Comparison of ENCODE assay signal across 23 cellular contexts in genomic region chr11:44988981-44989635, GRCh38. TPM values are rescaled to one million over a fixed set of nuclear protein-coding genes. Genes with fewer than 3 reads are reported as not detected.
A peak's percentile ranks its signal among the peaks of the same experiment; 100 is the strongest.
DNase-seq lines count a peak whose midpoint lies in the region; ATAC-seq and TF ChIP-seq lines count a peak whose summit lies in the region.
"Had no signal": no experiment of that assay in that cellular context is flagged by ENCODE, and none has a peak within 500 bp of the region (broad histone marks: within the 10 kb centered on the region; RNA-seq: fewer than 3 reads in every experiment).

No MANE protein-coding gene starts in this region.

- no peaks in the 10 kb centered on the region for H3K27me3 ChIP-seq in right atrium auricular region
- no peaks in the 10 kb centered on the region for H3K27me3 ChIP-seq in GM23338 (ENCODE audit: insufficient read depth)
- H3K27me3 ChIP-seq: BE2C had no signal

- intact Hi-C loops in left ventricle myocardium superior (cut with micrococcal nuclease) = no loop called here

- peaks cover 0 to 25% of the 10 kb centered on the region in 2 donors for H3K4me1 ChIP-seq in right atrium auricular region
- H3K4me1 ChIP-seq in GM23338 (ENCODE audit: insufficient read depth) = no peaks in the 10 kb centered on the region; the same call in 1 of the 2 replicates
- H3K4me1 ChIP-seq: BE2C, HAP-1 had no signal

- H2AFZ ChIP-seq in GM23338 = no peak overlapping the region
- H2AFZ ChIP-seq: GM23248, PC-9 had no signal

- H3K36me3 Mint-ChIP-seq in osteocyte (ENCODE audit: unreplicated experiment) (no peaks in the 10 kb centered on the region), GM23338 (ENCODE audit: low read depth) (no peaks in the 10 kb centered on the region)
- H3K36me3 Mint-ChIP-seq: CD14-positive monocyte; CD8-positive, alpha-beta memory T cell had no signal

- no peak overlapping the region for H3K27ac ChIP-seq in right atrium auricular region
- H3K27ac ChIP-seq in GM23338 (ENCODE audit: low read depth) = no peak overlapping the region
- H3K27ac ChIP-seq: GM23248, PC-9 had no signal

- H3K9me2 ChIP-seq in GM23338 (ENCODE audit: insufficient read depth) = no peaks in the 10 kb centered on the region

- H3K27ac Mint-ChIP-seq in osteocyte (ENCODE audit: unreplicated experiment) (no peak overlapping the region), GM23338 (no peak overlapping the region)
- H3K27ac Mint-ChIP-seq: CD14-positive monocyte, HFFc6 had no signal

- H3K4me1 Mint-ChIP-seq in osteocyte (ENCODE audit: unreplicated experiment) = no peaks in the 10 kb centered on the region
- peaks cover 28% of the 10 kb centered on the region for H3K4me1 Mint-ChIP-seq in GM23338
- H3K4me1 Mint-ChIP-seq: CD14-positive monocyte had no signal

- H3K27me3 Mint-ChIP-seq in osteocyte (ENCODE audit: unreplicated experiment) (peaks cover 42% of the 10 kb centered on the region), GM23338 (ENCODE audit: insufficient read depth, low read depth, poor library complexity) (peaks cover 2% of the 10 kb centered on the region)

- H3K9me3 Mint-ChIP-seq in osteocyte (ENCODE audit: unreplicated experiment) (no peaks in the 10 kb centered on the region), GM23338 (no peaks in the 10 kb centered on the region)
- H3K9me3 Mint-ChIP-seq: CD14-positive monocyte; CD8-positive, alpha-beta memory T cell; HFFc6 had no signal

- H3K36me3 ChIP-seq in right atrium auricular region (no peaks in the 10 kb centered on the region), GM23338 (ENCODE audit: insufficient read depth) (no peaks in the 10 kb centered on the region)
- H3K36me3 ChIP-seq: BE2C, HAP-1 had no signal

- H3K9me3 ChIP-seq in right atrium auricular region = no peaks in the 10 kb centered on the region
- H3K9me3 ChIP-seq: BE2C, HAP-1 had no signal

- H3F3A ChIP-seq in GM23338 (replicated peaks; ENCODE audit: low read depth) = no peaks in the 10 kb centered on the region

- H4K20me1 ChIP-seq in GM23338 (replicated peaks; ENCODE audit: insufficient read depth) = no peaks in the 10 kb centered on the region

- no peak overlapping the region for H3K4me3 Mint-ChIP-seq in osteocyte (ENCODE audit: unreplicated experiment)
- no peak overlapping the region for H3K4me3 Mint-ChIP-seq in GM23338
- H3K4me3 Mint-ChIP-seq: CD14-positive monocyte; CD8-positive, alpha-beta memory T cell; HFFc6 had no signal

- ATAC-seq in left ventricle myocardium superior = no peak
- no peak for ATAC-seq in GM23338
- no peak for ATAC-seq in GM19463 (IDR thresholded peaks at IDR 0.05; ENCODE audit: unreplicated experiment)
- ATAC-seq: K562 had no signal

- peak; percentile 43 for DNase-seq in activated CD8-positive, alpha-beta memory T cell treated with anti-CD3 and anti-CD28 coated beads for 24 hours
- DNase-seq in activated CD8-positive, alpha-beta memory T cell treated with anti-CD3 and anti-CD28 coated beads, Interleukin-2, amount 50 U/mL, for 4 hours = no peak
- DNase-seq in right atrium auricular region (ENCODE audit: low spot score) = peak; percentile 50
- no peak for DNase-seq in left ventricle myocardium superior
- peak; percentile 59 for DNase-seq in osteocyte (ENCODE audit: extremely low spot score, unreplicated experiment)
- DNase-seq in NCI-H345 (lab: John Stamatoyannopoulos, UW) = no peak
- no peak for DNase-seq in GM23338 (ENCODE audit: low spot score)
- DNase-seq: 8988T; ACHN; Calu3; CD8-positive, alpha-beta memory T cell; HFFc6; Kasumi-1; NCI-H187 treated with DMSO at 0.1 percent for 48 hours; NCI-H774; PC-9; SHP77 had no signal

- H3K4me3 ChIP-seq in right atrium auricular region (no peak overlapping the region), GM23338 (no peak overlapping the region)
- H3K4me3 ChIP-seq: GM23248, HAP-1, K562, PC-9 had no signal

- no peak overlapping the region for H3K4me2 ChIP-seq in GM23338
- H3K4me2 ChIP-seq: PC-9 had no signal

- TF ChIP-seq CTCF in right atrium auricular region (IDR thresholded peaks at IDR 0.05) (no peak), osteocyte (IDR thresholded peaks at IDR 0.05) (no peak), GM23338 (conservative IDR thresholded peaks at IDR 0.05; ENCODE audit: low read depth in 2 of 2) (no peak)

- no peaks in the 10 kb centered on the region for H3K79me2 ChIP-seq in GM23338 (replicated peaks; ENCODE audit: insufficient read depth)

TF ChIP-seq in GM23338, 12 proteins besides CTCF, POLR2A, EP300 and RAD21 (continues in another document):
- TF ChIP-seq EZH2 (IDR thresholded peaks at IDR 0.05; ENCODE audit: low read depth, unreplicated experiment) (no peak), NANOG (IDR thresholded peaks at IDR 0.05; ENCODE audit: borderline replicate concordance) (no peak), ZNF462 (CRISPR knock-in tag; IDR thresholded peaks at IDR 0.05) (no peak), CREB1 (CRISPR knock-in tag; IDR thresholded peaks at IDR 0.05; ENCODE audit: low read depth) (no peak), ETS1 (IDR thresholded peaks at IDR 0.05) (no peak)

RNA-seq across cellular contexts. Expression of gene TP53I11, which starts 38.4 kb away (rescaled TPM):
- total RNA-seq in right atrium auricular region (10 to 100 TPM; 46.7 to 89.0 TPM), left ventricle myocardium superior (45.5 TPM), osteocyte (137 and 159 TPM in 2 replicates)
- total RNA-seq in GM23338 (2014; rRNA removed; shearing (Covaris generic)) = 33.4 and 43.9 TPM in 2 replicates
- 22.5 and 23.5 TPM in 2 replicates for polyA plus RNA-seq in GM23338 (2016; fragmentation: Nextera tagmentation; extraction: Ambion mirVana)

Comparison
In these comparisons a context has a peak if more than half of its experiments do, and no peak if none do; other contexts are left out.
1. DNase-seq: peak in activated CD8-positive, alpha-beta memory T cell treated with anti-CD3 and anti-CD28 coated beads for 24 hours (single experiment), right atrium auricular region (single experiment) and osteocyte (single experiment); none in activated CD8-positive, alpha-beta memory T cell treated with anti-CD3 and anti-CD28 coated beads, Interleukin-2, amount 50 U/mL, for 4 hours (single experiment), left ventricle myocardium superior (single experiment), NCI-H345 (single experiment) and GM23338 (single experiment).